In genomic region chr2:24231461-24231881, GRCh38 we compare ENCODE assay signal across 19 cellular contexts. TPM values are rescaled to one million over a fixed set of nuclear protein-coding genes. Genes with fewer than 3 reads are reported as not detected.
DNase-seq lines count a peak whose midpoint lies in the region; ATAC-seq and TF ChIP-seq lines count a peak whose summit lies in the region.
"Had no signal": no experiment of that assay in that cellular context is flagged by ENCODE, and none has a peak within 500 bp of the region (broad histone marks: within the 10 kb centered on the region; RNA-seq: fewer than 3 reads in every experiment).

No MANE protein-coding gene starts in this region.

- intact Hi-C loops in aorta (cut with DNase I) = loop anchor here in 1 of 2 donors (5.0 kb wide), 1 partner anchor 151 kb away; no protein-coding TSS in a partner anchor

- H3K9me3 ChIP-seq in SK-N-SH = no peaks in the 10 kb centered on the region
- H3K9me3 ChIP-seq in aorta (ENCODE audit: control insufficient read depth, low read length) = no peaks in the 10 kb centered on the region
- H3K9me3 ChIP-seq: heart right ventricle, left ventricle myocardium inferior had no signal

- POLR2A ChIA-PET in SK-N-SH (lab: Yijun Ruan, JAX) = no interaction called here

- H3F3A ChIP-seq in SK-N-SH (replicated peaks; ENCODE audit: insufficient read depth) = no peaks in the 10 kb centered on the region

- peaks cover 0 to 4% of the 10 kb centered on the region in 2 experiments for H3K36me3 ChIP-seq in SK-N-SH (replicated peaks in 1 of 2; ENCODE audit: control insufficient read depth in 1 of 2, insufficient read depth in 2 of 2, low read length in 1 of 2)
- H3K36me3 ChIP-seq in aorta (ENCODE audit: control insufficient read depth in 1 of 2, insufficient read depth in 2 of 2, low read length in 1 of 2) = peaks cover 2 to 3% of the 10 kb centered on the region in 2 donors
- H3K36me3 ChIP-seq: cardiac muscle cell had no signal

- ATAC-seq in aorta (ENCODE audit: low FRiP score) (no peak), HG03139 (IDR thresholded peaks at IDR 0.05; ENCODE audit: unreplicated experiment) (no peak), GM21737 (IDR thresholded peaks at IDR 0.05; ENCODE audit: unreplicated experiment) (no peak)
- ATAC-seq: activated CD8-positive, alpha-beta T cell treated with anti-CD3 and anti-CD28 coated beads for 36 hours; GM23338; heart right ventricle; Right ventricle myocardium inferior had no signal

- no peak overlapping the region for H3K4me3 ChIP-seq in SK-N-SH (ENCODE audit: low read depth in 2 of 2, low read length in 1 of 2)
- H3K4me3 ChIP-seq in fibroblast of pulmonary artery (replicated peaks; ENCODE audit: low read depth, low read length) = no peak overlapping the region
- no peak overlapping the region for H3K4me3 ChIP-seq in aorta (ENCODE audit: low read length in 2 of 2)
- H3K4me3 ChIP-seq: cardiac muscle cell, GM23338, heart right ventricle, left ventricle myocardium inferior had no signal

- 0 out of 2 replicates have a peak overlapping the region, but pooled peaks have one; percentile 1 for H3K4me2 ChIP-seq in SK-N-SH
- H3K4me2 ChIP-seq: GM23338 had no signal

- DNase-seq in C1 segment of cervical spinal cord (lab: John Stamatoyannopoulos, UW) = peak in 10 of 14 donors; percentile 27 to 61 (median 41)
- no peak for DNase-seq in SK-N-SH
- peak; percentile 33 for DNase-seq in fibroblast of pulmonary artery (ENCODE audit: low read depth)
- peak; percentile 20 for DNase-seq in non-pigmented ciliary epithelial cell (ENCODE audit: low read depth)
- DNase-seq in aorta = no peak
- no peak for DNase-seq in 8988T
- DNase-seq: activated CD8-positive, alpha-beta T cell treated with anti-CD3 and anti-CD28 coated beads for 36 hours; activated effector memory CD4-positive, alpha-beta T cell treated with Interleukin-2 at 50 U/mL for 16 hours; heart right ventricle; left ventricle myocardium inferior; NCI-H187 treated with DMSO at 0.1 percent for 48 hours; NCI-H774; small intestine; T1000 had no signal

- H3K4me1 ChIP-seq in SK-N-SH (ENCODE audit: control insufficient read depth in 1 of 2, insufficient read depth in 2 of 2, low read depth in 1 of 2, low read length in 1 of 2) = no peaks in the 10 kb centered on the region; a peak in 1 of 4 replicates
- H3K4me1 ChIP-seq in aorta (ENCODE audit: control insufficient read depth in 1 of 2, insufficient read depth in 2 of 2, low read length in 2 of 2) = no peaks in the 10 kb centered on the region
- H3K4me1 ChIP-seq: heart right ventricle, left ventricle myocardium inferior had no signal

- H3K27ac ChIP-seq in SK-N-SH (ENCODE audit: low read depth in 2 of 2, low read length in 1 of 2) (peak overlapping the region in 1 of 2 experiments; percentile 2; a peak in 1 of 4 replicates), aorta (ENCODE audit: low read depth in 1 of 2, low read length in 2 of 2) (no peak overlapping the region)
- H3K27ac ChIP-seq: cardiac muscle cell, heart right ventricle, left ventricle myocardium inferior had no signal

- H3K27me3 ChIP-seq in SK-N-SH (ENCODE audit: insufficient read depth) (no peaks in the 10 kb centered on the region), aorta (ENCODE audit: control insufficient read depth in 1 of 2, insufficient read depth in 2 of 2, low read length in 1 of 2) (no peaks in the 10 kb centered on the region)
- H3K27me3 ChIP-seq: cardiac muscle cell, heart right ventricle had no signal

- TF ChIP-seq EP300 in SK-N-SH (IDR thresholded peaks at IDR 0.05; ENCODE audit: borderline replicate concordance in 1 of 2, low read depth in 1 of 2, low read length in 1 of 2) = no peak

- WGBS in SK-N-SH (ENCODE audit: low lambda C conversion rate) = 80% methylated on average over 4 of the region's 4 CpGs
- 88 to 93% methylated on average over 4 of the region's 4 CpGs for WGBS in aorta, 2 donors

- no peak for TF ChIP-seq RAD21 in SK-N-SH (IDR thresholded peaks at IDR 0.05; ENCODE audit: low read length)

- CTCF ChIA-PET in SK-N-SH (lab: Yijun Ruan, JAX) = interaction anchor here (1.0 to 1.5 kb wide), 3 partner anchors 8 to 596 kb away, joined by 3 to 5 read pairs (median 4); no protein-coding TSS in a partner anchor

- H4K20me1 ChIP-seq in SK-N-SH (ENCODE audit: insufficient read depth) = no peaks in the 10 kb centered on the region

- no peak overlapping the region for H3K9ac ChIP-seq in SK-N-SH

- H3K9me2 ChIP-seq in SK-N-SH = no peaks in the 10 kb centered on the region

- H3K79me2 ChIP-seq in SK-N-SH (ENCODE audit: insufficient read depth) = no peaks in the 10 kb centered on the region

- no peak for TF ChIP-seq CTCF in SK-N-SH (IDR thresholded peaks at IDR 0.05)
- no peak for TF ChIP-seq CTCF in fibroblast of pulmonary artery (IDR thresholded peaks at IDR 0.05; ENCODE audit: low read length, missing control alignments)

- H2AFZ ChIP-seq in SK-N-SH (ENCODE audit: low read depth) = no peak overlapping the region; the same call in 1 of the 2 replicates
- H2AFZ ChIP-seq: GM23338 had no signal

TF ChIP-seq in SK-N-SH, 30 proteins besides CTCF, POLR2A, EP300 and RAD21:
- TF ChIP-seq NFIC (IDR thresholded peaks at IDR 0.05; ENCODE audit: borderline replicate concordance) (0 out of 2 replicates have a peak, but pooled peaks have one; percentile 6), FOSL2 (IDR thresholded peaks at IDR 0.05; ENCODE audit: borderline replicate concordance, low read depth) (peak; percentile 40; the same call in 1 of the 2 replicates), USF2 (IDR thresholded peaks at IDR 0.05; ENCODE audit: borderline replicate concordance, low read depth, low read length) (no peak)

RNA-seq across cellular contexts. Expression of gene FAM228A, which starts 56.6 kb away (rescaled TPM):
- 0.10 and 0.13 TPM in 2 replicates for polyA plus RNA-seq in SK-N-SH (2012; rRNA removed)
- 0.06 and 0.21 TPM in 2 replicates for polyA plus RNA-seq in SK-N-SH (2012; cell fraction: cytosol; rRNA removed)
- 0.09 and 0.17 TPM in 2 replicates for polyA plus RNA-seq in SK-N-SH (2012; cell fraction: nucleus; rRNA removed)
- total RNA-seq in aorta = 1 to 10 TPM; 1.7 to 3.9 TPM
- 1 to 10 TPM; 1.0 to 4.7 TPM for polyA plus RNA-seq in aorta
- total RNA-seq: activated CD8-positive, alpha-beta T cell treated with anti-CD3 and anti-CD28 coated beads for 36 hours had no signal

Comparison
In these comparisons a context has a peak if more than half of its experiments do, and no peak if none do; other contexts are left out.
1. DNase-seq: peak in C1 segment of cervical spinal cord (10 of 14), fibroblast of pulmonary artery (single experiment) and non-pigmented ciliary epithelial cell (single experiment); none in SK-N-SH (single experiment), aorta (0 of 2) and 8988T (single experiment).